29 cellular contexts compared by ENCODE assay signal in genomic region chr6:130057495-130057894, GRCh38.
"Had no signal": no experiment of that assay in that cellular context is flagged by ENCODE, and none has a peak within 500 bp of the region (broad histone marks: within the 10 kb centered on the region; RNA-seq: fewer than 3 reads in every experiment).

No MANE protein-coding gene starts in this region.

- H3K27me3 ChIP-seq: breast epithelium, gastrocnemius medialis, left lung, SJSA1, spleen, stomach, thyroid gland, upper lobe of left lung, vagina had no signal

- H3K4me3 Mint-ChIP-seq: naive thymus-derived CD8-positive, alpha-beta T cell had no signal

- H3K9me3 Mint-ChIP-seq: naive thymus-derived CD8-positive, alpha-beta T cell had no signal

- H3K9me3 ChIP-seq: breast epithelium, gastrocnemius medialis, left lung, lower lobe of right lung, SJSA1, spleen, stomach, thyroid gland, upper lobe of left lung, vagina had no signal

- H3K4me1 ChIP-seq: breast epithelium, gastrocnemius medialis, left lung, lower lobe of right lung, SJSA1, spleen, stomach, thyroid gland, upper lobe of left lung, vagina had no signal

- H3K36me3 ChIP-seq: breast epithelium, WERI-Rb-1 had no signal

- H3K27ac ChIP-seq: breast epithelium, gastrocnemius medialis, left lung, lower lobe of right lung, SJSA1, spleen, stomach, thyroid gland, upper lobe of left lung, vagina, WERI-Rb-1 had no signal

- ATAC-seq: activated CD4-positive, CD25-positive, alpha-beta regulatory T cell treated with anti-CD3 and anti-CD28 coated beads, Interleukin-2, amount 50 U/mL, for 24 hours; gastrocnemius medialis; left lung; lower lobe of right lung; naive thymus-derived CD8-positive, alpha-beta T cell; right cardiac atrium had no signal

- H3K4me3 ChIP-seq: breast epithelium, gastrocnemius medialis, left lung, lower lobe of right lung, SJSA1, spleen, stomach, thyroid gland, upper lobe of left lung, vagina had no signal

- DNase-seq: activated CD4-positive, alpha-beta T cell treated with anti-CD3 and anti-CD28 coated beads, Interleukin-2, amount 50 U/mL, for 1 hour; activated effector memory CD4-positive, alpha-beta T cell treated with Interleukin-2 at 50 U/mL for 16 hours; activated naive CD4-positive, alpha-beta T cell treated with Interleukin-2 at 50 U/mL for 16 hours; activated T-cell treated with anti-CD3 and anti-CD28 coated beads, Interleukin-2, amount 50 U/mL, for 48 hours; amygdala; central memory CD4-positive, alpha-beta T cell; dermis blood vessel endothelial cell; effector CD4-positive, alpha-beta T cell; gastrocnemius medialis; glutamatergic neuron; left lung; lower lobe of right lung; mesenchymal stem cell; naive thymus-derived CD8-positive, alpha-beta T cell; posterior cingulate gyrus; right cardiac atrium; spleen; stomach; T1000; thyroid gland; upper lobe of left lung; WERI-Rb-1 had no signal

- FAIRE-seq: colon, endometrium, islet of Langerhans had no signal
